In the genomic region with DNA sequence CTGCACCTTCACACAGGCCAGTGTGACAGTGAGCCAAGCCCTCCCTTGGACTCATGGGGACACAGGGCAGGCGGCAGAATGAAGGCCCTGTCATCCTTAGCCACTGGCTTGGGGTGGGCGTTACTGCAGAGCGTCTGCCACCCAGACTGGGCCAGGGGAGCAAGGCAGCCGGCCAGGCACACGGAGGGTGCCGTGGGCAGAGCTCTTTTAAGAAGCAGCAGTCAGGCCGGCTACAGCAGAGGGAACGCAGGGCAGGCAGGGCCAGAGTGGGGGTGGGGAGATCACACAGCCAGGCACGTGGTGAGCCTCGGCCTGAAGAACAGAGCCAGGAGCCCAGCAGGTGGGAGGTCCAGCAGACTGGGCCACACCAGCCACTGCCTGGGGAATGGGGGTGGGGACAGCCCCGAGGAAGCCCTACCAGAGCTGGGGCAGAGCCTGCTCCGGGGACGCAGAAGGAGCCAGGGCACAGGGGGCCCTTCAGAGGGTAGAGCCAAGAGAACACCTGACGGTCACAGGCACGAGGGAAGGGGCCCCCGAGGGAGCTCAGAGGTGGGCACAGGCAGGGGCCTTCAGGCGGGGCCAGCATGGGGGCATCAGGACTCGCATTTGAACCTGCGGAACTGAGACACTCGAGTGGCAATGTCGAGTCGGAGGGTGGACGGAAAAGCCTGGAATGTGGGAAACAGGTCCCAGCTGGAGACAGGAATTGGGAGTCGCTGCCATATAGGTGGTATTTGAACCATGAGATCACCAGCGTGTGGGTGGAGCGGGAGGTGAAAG, we compare ENCODE assay signal across 13 cellular contexts. TPM values are rescaled to one million over a fixed set of nuclear protein-coding genes. Genes with fewer than 3 reads are reported as not detected.
DNase-seq lines count a peak whose midpoint lies in the region; ATAC-seq and TF ChIP-seq lines count a peak whose summit lies in the region.
"Had no signal": no experiment of that assay in that cellular context is flagged by ENCODE, and none has a peak within 500 bp of the region (broad histone marks: within the 10 kb centered on the region; RNA-seq: fewer than 3 reads in every experiment).

No MANE protein-coding gene starts in this region.

- no peaks in the 10 kb centered on the region for H3K36me3 Mint-ChIP-seq in activated T-cell treated with anti-CD3 and anti-CD28 coated beads, Interleukin-2, amount 50 U/mL, for 72 hours (ENCODE audit: insufficient read depth in 2 of 2)

- TF ChIP-seq POLR2A in Peyer's patch (IDR thresholded peaks at IDR 0.05): no peak

- no peak for ATAC-seq in mucosa of descending colon
- ATAC-seq in activated T-cell treated with anti-CD3 and anti-CD28 coated beads, Interleukin-2, amount 50 U/mL, for 72 hours (replicated peaks in 1 of 2): no peak
- ATAC-seq in GM21717 (IDR thresholded peaks at IDR 0.05; ENCODE audit: unreplicated experiment): no peak
- ATAC-seq in HG03521 (IDR thresholded peaks at IDR 0.05; ENCODE audit: unreplicated experiment): no peak
- no peak for ATAC-seq in left lobe of liver
- ATAC-seq: esophagus mucosa had no signal

- TF ChIP-seq CTCF in Peyer's patch (IDR thresholded peaks at IDR 0.05) (no peak), mucosa of descending colon (IDR thresholded peaks at IDR 0.05) (no peak)

- H3K4me1 Mint-ChIP-seq in activated T-cell treated with anti-CD3 and anti-CD28 coated beads, Interleukin-2, amount 50 U/mL, for 72 hours (ENCODE audit: low read depth): no peaks in the 10 kb centered on the region
- H3K4me1 Mint-ChIP-seq: activated naive CD8-positive, alpha-beta T cell treated with anti-CD3 and anti-CD28 coated beads for 36 hours had no signal

- no peaks in the 10 kb centered on the region for H3K27me3 ChIP-seq in Peyer's patch
- H3K27me3 ChIP-seq: colonic mucosa had no signal

- H3K4me3 ChIP-seq in Peyer's patch (no peak overlapping the region), mucosa of descending colon (no peak overlapping the region)
- H3K4me3 ChIP-seq: colonic mucosa, HAP-1 had no signal

- DNase-seq in C1 segment of cervical spinal cord (lab: John Stamatoyannopoulos, UW) (peak in 9 of 14 donors; percentile 36 to 87 (median 71)), Peyer's patch (peak in 2 of 3 donors; percentile 27 to 42), globus pallidus (ENCODE audit: low spot score) (peak; percentile 47), mucosa of descending colon (peak in 2 of 3 donors; percentile 15 to 29), left lobe of liver (ENCODE audit: low spot score) (no peak)
- DNase-seq in activated T-cell treated with anti-CD3 and anti-CD28 coated beads, Interleukin-2, amount 50 U/mL, for 72 hours: no peak
- DNase-seq: activated naive CD8-positive, alpha-beta T cell treated with anti-CD3 and anti-CD28 coated beads for 36 hours; colonic mucosa; stimulated activated naive CD4-positive, alpha-beta T cell treated with Interleukin-2 at 50 U/mL for 16 hours had no signal

- no peak overlapping the region for H3K27ac ChIP-seq in Peyer's patch
- H3K27ac ChIP-seq: colonic mucosa had no signal

- H3K4me3 Mint-ChIP-seq in activated T-cell treated with anti-CD3 and anti-CD28 coated beads, Interleukin-2, amount 50 U/mL, for 72 hours: no peak overlapping the region
- H3K4me3 Mint-ChIP-seq: activated naive CD8-positive, alpha-beta T cell treated with anti-CD3 and anti-CD28 coated beads for 36 hours had no signal

- H3K4me1 ChIP-seq in Peyer's patch (no peaks in the 10 kb centered on the region), mucosa of descending colon (ENCODE audit: low read depth) (no peaks in the 10 kb centered on the region)
- H3K4me1 ChIP-seq: colonic mucosa, HAP-1 had no signal

- intact Hi-C loops in mucosa of descending colon (cut with DNase I, micrococcal nuclease): no loop called here

- H3K9me3 ChIP-seq in Peyer's patch (no peaks in the 10 kb centered on the region), mucosa of descending colon (peaks cover 3% of the 10 kb centered on the region)
- H3K9me3 ChIP-seq: colonic mucosa, HAP-1 had no signal

- no peaks in the 10 kb centered on the region for H3K27me3 Mint-ChIP-seq in activated T-cell treated with anti-CD3 and anti-CD28 coated beads, Interleukin-2, amount 50 U/mL, for 72 hours (ENCODE audit: low read depth)
- H3K27me3 Mint-ChIP-seq: activated naive CD8-positive, alpha-beta T cell treated with anti-CD3 and anti-CD28 coated beads for 36 hours had no signal

- no peaks in the 10 kb centered on the region for H3K36me3 ChIP-seq in Peyer's patch
- H3K36me3 ChIP-seq in mucosa of descending colon (ENCODE audit: low read depth): no peaks in the 10 kb centered on the region
- H3K36me3 ChIP-seq: colonic mucosa, HAP-1 had no signal

- no peak overlapping the region for H3K27ac Mint-ChIP-seq in activated T-cell treated with anti-CD3 and anti-CD28 coated beads, Interleukin-2, amount 50 U/mL, for 72 hours
- H3K27ac Mint-ChIP-seq: activated naive CD8-positive, alpha-beta T cell treated with anti-CD3 and anti-CD28 coated beads for 36 hours had no signal

- no peaks in the 10 kb centered on the region for H3K9me3 Mint-ChIP-seq in activated T-cell treated with anti-CD3 and anti-CD28 coated beads, Interleukin-2, amount 50 U/mL, for 72 hours
- H3K9me3 Mint-ChIP-seq: activated naive CD8-positive, alpha-beta T cell treated with anti-CD3 and anti-CD28 coated beads for 36 hours had no signal

RNA-seq across cellular contexts. Expression of a gene that starts 14.1 kb away (rescaled TPM):
- total RNA-seq in Peyer's patch: 10 to 100 TPM in 1 of 4 donors, 1 to 10 TPM in 2, under 1 TPM in 1; 0.35 to 23.9 (median 4.4) TPM
- total RNA-seq in mucosa of descending colon: 10 to 100 TPM in 2 of 3 donors, 1 to 10 TPM in 1; 4.5 to 11.5 (median 11.1) TPM
- total RNA-seq in activated T-cell treated with anti-CD3 and anti-CD28 coated beads, Interleukin-2, amount 50 U/mL, for 72 hours: 10 to 100 TPM; 17.2 to 22.7 TPM
- total RNA-seq in left lobe of liver: 3.3 TPM

RNA-seq across cellular contexts. Expression of a gene that starts 38.4 kb away (rescaled TPM):
- total RNA-seq in Peyer's patch (10 to 100 TPM in 3 of 4 donors, 1 to 10 TPM in 1; 5.1 to 22.3 (median 18.5) TPM), mucosa of descending colon (10 to 100 TPM in 2 of 3 donors, 1 to 10 TPM in 1; 6.9 to 12.2 (median 11.1) TPM), left lobe of liver (3.4 TPM)
- total RNA-seq in activated T-cell treated with anti-CD3 and anti-CD28 coated beads, Interleukin-2, amount 50 U/mL, for 72 hours: 1 to 10 TPM; 4.8 to 5.3 TPM

Comparison
In these comparisons a context has a peak if more than half of its experiments do, and no peak if none do; other contexts are left out.
1. DNase-seq: peak in C1 segment of cervical spinal cord (9 of 14), Peyer's patch (2 of 3), globus pallidus (single experiment) and mucosa of descending colon (2 of 3); none in activated T-cell treated with anti-CD3 and anti-CD28 coated beads, Interleukin-2, amount 50 U/mL, for 72 hours (0 of 2) and left lobe of liver (single experiment).